In genomic region chr11:112270551-112271180, GRCh38 we compare ENCODE assay signal across 22 cellular contexts. TPM values are rescaled to one million over a fixed set of nuclear protein-coding genes. Genes with fewer than 3 reads are reported as not detected.
DNase-seq lines count a peak whose midpoint lies in the region; ATAC-seq, FAIRE-seq and TF ChIP-seq lines count a peak whose summit lies in the region.
"Had no signal": no experiment of that assay in that cellular context is flagged by ENCODE, and none has a peak within 500 bp of the region (broad histone marks: within the 10 kb centered on the region; RNA-seq: fewer than 3 reads in every experiment).

No MANE protein-coding gene starts in this region.

- H3K27ac Mint-ChIP-seq in MCF 10A (ENCODE audit: low read depth, unreplicated experiment) (no peak overlapping the region), T-helper 17 cell (peak overlapping the region; percentile 41)
- H3K27ac Mint-ChIP-seq: activated CD4-positive, alpha-beta memory T cell treated with anti-CD3 and anti-CD28 coated beads, Interleukin-2, amount 10 ng/mL, durations not matched to agents 7 days and 5 days; CD4-positive, CD25-positive, alpha-beta regulatory T cell; progenitor cell of endocrine pancreas had no signal

- H3K36me3 ChIP-seq in breast epithelium, result no peaks in the 10 kb centered on the region
- H3K36me3 ChIP-seq: heart right ventricle, left ventricle myocardium inferior, thoracic aorta had no signal

- DNase-seq in MCF 10A (ENCODE audit: unreplicated experiment), result peak; percentile 26
- DNase-seq in breast epithelium (ENCODE audit: low spot score in 2 of 2), result no peak
- no peak for DNase-seq in T-helper 17 cell
- DNase-seq in islet precursor cell, result peak; percentile 64
- no peak for DNase-seq in RCC 7860 (ENCODE audit: low spot score)
- no peak for DNase-seq in activated CD8-positive, alpha-beta memory T cell treated with anti-CD3 and anti-CD28 coated beads for 24 hours
- DNase-seq in SHP77 treated with DMSO at 0.1 percent for 48 hours (lab: John Stamatoyannopoulos, UW), result no peak
- DNase-seq in activated CD4-positive, alpha-beta T cell treated with anti-CD3 and anti-CD28 coated beads, Interleukin-2, amount 50 U/mL, for 48 hours, result no peak
- DNase-seq: 8988T; activated CD4-positive, alpha-beta memory T cell treated with anti-CD3 and anti-CD28 coated beads, Interleukin-2, amount 10 ng/mL, durations not matched to agents 7 days and 5 days; CD4-positive, CD25-positive, alpha-beta regulatory T cell; GOT3; heart right ventricle; left ventricle myocardium inferior; NCI-H1694 treated with DMSO at 0.1 percent for 48 hours; NCI-H446 had no signal

- peak overlapping the region in 1 of 3 donors; percentile 13 for H3K4me3 ChIP-seq in breast epithelium
- H3K4me3 ChIP-seq: heart right ventricle, left ventricle myocardium inferior, smooth muscle cell, thoracic aorta had no signal

- POLR2A ChIA-PET in MCF 10A (lab: Yijun Ruan, JAX), result interaction anchor here (0.7 kb wide), 1 partner anchor 17 kb away, joined by 3 read pairs; no protein-coding TSS in a partner anchor

- TF ChIP-seq POLR2A in breast epithelium (IDR thresholded peaks at IDR 0.05), result no peak

- no peak overlapping the region for H3K27ac ChIP-seq in breast epithelium
- H3K27ac ChIP-seq: heart right ventricle, left ventricle myocardium inferior, thoracic aorta had no signal

- H3K4me3 Mint-ChIP-seq in MCF 10A (ENCODE audit: unreplicated experiment) (no peak overlapping the region), T-helper 17 cell (no peak overlapping the region)
- H3K4me3 Mint-ChIP-seq: activated CD4-positive, alpha-beta memory T cell treated with anti-CD3 and anti-CD28 coated beads, Interleukin-2, amount 10 ng/mL, durations not matched to agents 7 days and 5 days; CD4-positive, CD25-positive, alpha-beta regulatory T cell had no signal

- CTCF ChIA-PET in MCF 10A (lab: Yijun Ruan, JAX), result interaction anchor here (0.6 to 1.0 kb wide), 5 partner anchors 9 to 74 kb away, joined by 3 to 5 read pairs (median 4); no protein-coding TSS in a partner anchor

- no peaks in the 10 kb centered on the region for H3K36me3 Mint-ChIP-seq in MCF 10A (ENCODE audit: insufficient read depth, unreplicated experiment)
- H3K36me3 Mint-ChIP-seq in T-helper 17 cell (ENCODE audit: low read depth), result peaks cover 4% of the 10 kb centered on the region

- H3K4me1 Mint-ChIP-seq in MCF 10A (ENCODE audit: insufficient read depth, unreplicated experiment) (peaks cover 5% of the 10 kb centered on the region), T-helper 17 cell (peaks cover 6% of the 10 kb centered on the region)
- H3K4me1 Mint-ChIP-seq: activated CD4-positive, alpha-beta memory T cell treated with anti-CD3 and anti-CD28 coated beads, Interleukin-2, amount 10 ng/mL, durations not matched to agents 7 days and 5 days had no signal

- no peak for TF ChIP-seq CTCF in MCF 10A (IDR thresholded peaks at IDR 0.05; ENCODE audit: unreplicated experiment)
- TF ChIP-seq CTCF in breast epithelium (IDR thresholded peaks at IDR 0.05), result no peak

- H3K9me3 ChIP-seq in breast epithelium (no peaks in the 10 kb centered on the region), T-helper 17 cell (ENCODE audit: control insufficient read depth, low read length, poor library complexity, severe bottlenecking) (no peaks in the 10 kb centered on the region)
- H3K9me3 ChIP-seq: heart right ventricle, left ventricle myocardium inferior, thoracic aorta had no signal

- no peaks in the 10 kb centered on the region for H3K4me1 ChIP-seq in breast epithelium

- no peaks in the 10 kb centered on the region for H3K9me3 Mint-ChIP-seq in MCF 10A (ENCODE audit: unreplicated experiment)
- H3K9me3 Mint-ChIP-seq: activated CD4-positive, alpha-beta memory T cell treated with anti-CD3 and anti-CD28 coated beads, Interleukin-2, amount 10 ng/mL, durations not matched to agents 7 days and 5 days; CD4-positive, CD25-positive, alpha-beta regulatory T cell had no signal

- no peaks in the 10 kb centered on the region for H3K27me3 ChIP-seq in breast epithelium
- H3K27me3 ChIP-seq: heart right ventricle had no signal

- intact Hi-C loops in MCF 10A (cut with micrococcal nuclease), result no loop called here
- intact Hi-C loops in breast epithelium (cut with DNase I; ENCODE audit: low total_unique reads), result no loop called here

- no TSS peak for BruUV-seq in MCF 10A (replicated peaks; lab: Mats Ljungman, UMichigan)

- peaks cover 13% of the 10 kb centered on the region for H3K27me3 Mint-ChIP-seq in MCF 10A (ENCODE audit: insufficient read depth, unreplicated experiment)
- H3K27me3 Mint-ChIP-seq in T-helper 17 cell, result no peaks in the 10 kb centered on the region
- H3K27me3 Mint-ChIP-seq: CD4-positive, CD25-positive, alpha-beta regulatory T cell had no signal

- ATAC-seq in T-helper 17 cell, result no peak
- ATAC-seq: heart right ventricle had no signal

- FAIRE-seq in RCC 7860 (lab: Jason Lieb, UNC), result no peak
- FAIRE-seq: G401.6, GM12891 had no signal

RNA-seq across cellular contexts. Expression of gene PLET1, which starts 10.0 kb away (rescaled TPM):
- total RNA-seq in MCF 10A (2022), result not detected in 2 replicates
- not detected for total RNA-seq in breast epithelium
- not detected for total RNA-seq in T-helper 17 cell
- total RNA-seq: activated CD4-positive, alpha-beta memory T cell treated with anti-CD3 and anti-CD28 coated beads, Interleukin-2, amount 10 ng/mL, durations not matched to agents 7 days and 5 days; CD4-positive, CD25-positive, alpha-beta regulatory T cell; fibroblast of lung; heart right ventricle; left ventricle myocardium inferior; progenitor cell of endocrine pancreas; smooth muscle cell; thoracic aorta had no signal

RNA-seq across cellular contexts. Expression of gene PTS, which starts 44.4 kb away (rescaled TPM):
- total RNA-seq in MCF 10A (2022) (68.3 and 79.4 TPM in 2 replicates), breast epithelium (10 to 100 TPM; 21.8 to 40.4 (median 38.7) TPM), T-helper 17 cell (10 to 100 TPM; 66.7 to 69.6 TPM)

Comparison
In these comparisons a context has a peak if more than half of its experiments do, and no peak if none do; other contexts are left out.
1. DNase-seq: peak in MCF 10A (single experiment) and islet precursor cell (single experiment); none in breast epithelium (0 of 2), T-helper 17 cell (0 of 3), RCC 7860 (single experiment), activated CD8-positive, alpha-beta memory T cell treated with anti-CD3 and anti-CD28 coated beads for 24 hours (single experiment), SHP77 treated with DMSO at 0.1 percent for 48 hours (single experiment) and activated CD4-positive, alpha-beta T cell treated with anti-CD3 and anti-CD28 coated beads, Interleukin-2, amount 50 U/mL, for 48 hours (0 of 2).